35 cellular contexts compared by ENCODE assay signal in genomic region chr9:93801581-93802284, GRCh38.
"Had no signal": no experiment of that assay in that cellular context is flagged by ENCODE, and none has a peak within 500 bp of the region (broad histone marks: within the 10 kb centered on the region; RNA-seq: fewer than 3 reads in every experiment).

No MANE protein-coding gene starts in this region.

- H3K27me3 ChIP-seq: body of pancreas, brain microvascular endothelial cell had no signal

- H3K36me3 Mint-ChIP-seq: activated naive CD8-positive, alpha-beta T cell treated with anti-CD3 and anti-CD28 coated beads for 36 hours had no signal

- ATAC-seq: activated CD8-positive, alpha-beta T cell treated with anti-CD3 and anti-CD28 coated beads for 36 hours; activated naive CD4-positive, alpha-beta T cell treated with anti-CD3 and anti-CD28 coated beads, Interleukin-2, amount 50 U/mL, for 72 hours; activated T-cell treated with anti-CD3 and anti-CD28 coated beads, Interleukin-2, amount 50 U/mL, for 4 hours; activated T-cell treated with anti-CD3 and anti-CD28 coated beads, Interleukin-2, amount 50 U/mL, for 72 hours; activated T-helper 17 cell treated with anti-CD3 and anti-CD28 coated beads, Interleukin-2, amount 50 U/mL, for 72 hours; body of pancreas had no signal

- H3K27ac Mint-ChIP-seq: activated B cell treated with CpG ODN at 0.5 μM for 24 hours; activated CD4-positive, alpha-beta T cell treated with anti-CD3 and anti-CD28 coated beads, Interleukin-2, amount 10 ng/mL, durations not matched to agents 7 days and 5 days; activated CD8-positive, alpha-beta T cell treated with anti-CD3 and anti-CD28 coated beads for 36 hours; activated naive CD4-positive, alpha-beta T cell treated with anti-CD3 and anti-CD28 coated beads for 36 hours; activated naive CD4-positive, alpha-beta T cell treated with anti-CD3 and anti-CD28 coated beads, Interleukin-2, amount 50 U/mL, for 72 hours; activated naive CD8-positive, alpha-beta T cell treated with anti-CD3 and anti-CD28 coated beads for 36 hours; activated T-cell treated with anti-CD3 and anti-CD28 coated beads, Interleukin-2, amount 50 U/mL, for 72 hours; activated T-helper 1 cell treated with anti-CD3 and anti-CD28 coated beads, Interleukin-12 subunit alpha, Interleukin-12 subunit beta, Interleukin-2, Interleukin-4 antibody, amounts not matched to agents 30 ng/mL and 10 ng/mL and 1 ng/mL, durations not matched to agents 14 hours and 24 hours and 36 hours; activated T-helper 17 cell treated with anti-CD3 and anti-CD28 coated beads, Interleukin-2, amount 50 U/mL, for 72 hours; T-helper 1 cell treated with Interleukin-12 subunit alpha and Interleukin-12 subunit beta and Interleukin-4 antibody, amounts not matched to agents 30 μg/mL and 1 μg/mL, for 36 hours; T-helper 2 cell treated with Interferon-gamma antibody and Interleukin-4, amounts not matched to agents 5 μg/mL and 100 μg/mL, for 36 hours had no signal

- H3K4me1 ChIP-seq: adrenal gland, body of pancreas, breast epithelium had no signal

- H3K4me3 Mint-ChIP-seq: activated B cell treated with CpG ODN at 0.5 μM for 24 hours; activated CD4-positive, alpha-beta T cell treated with anti-CD3 and anti-CD28 coated beads, Interleukin-2, amount 10 ng/mL, durations not matched to agents 7 days and 5 days; activated CD8-positive, alpha-beta T cell treated with anti-CD3 and anti-CD28 coated beads for 36 hours; activated naive CD4-positive, alpha-beta T cell treated with anti-CD3 and anti-CD28 coated beads for 36 hours; activated naive CD8-positive, alpha-beta T cell treated with anti-CD3 and anti-CD28 coated beads for 36 hours; activated T-cell treated with anti-CD3 and anti-CD28 coated beads, Interleukin-2, amount 50 U/mL, for 4 hours; activated T-cell treated with anti-CD3 and anti-CD28 coated beads, Interleukin-2, amount 50 U/mL, for 72 hours; activated T-helper 1 cell treated with anti-CD3 and anti-CD28 coated beads, Interleukin-12 subunit alpha, Interleukin-12 subunit beta, Interleukin-2, Interleukin-4 antibody, amounts not matched to agents 30 ng/mL and 10 ng/mL and 1 ng/mL, durations not matched to agents 14 hours and 24 hours and 36 hours; activated T-helper 17 cell treated with anti-CD3 and anti-CD28 coated beads, Interleukin-2, amount 50 U/mL, for 72 hours; T-helper 1 cell treated with Interleukin-12 subunit alpha and Interleukin-12 subunit beta and Interleukin-4 antibody, amounts not matched to agents 30 μg/mL and 1 μg/mL, for 36 hours; T-helper 2 cell treated with Interferon-gamma antibody and Interleukin-4, amounts not matched to agents 5 μg/mL and 100 μg/mL, for 36 hours had no signal

- H3K36me3 ChIP-seq: adrenal gland, brain microvascular endothelial cell, breast epithelium had no signal

- FAIRE-seq: astrocyte, TTC549 had no signal

- H3K27ac ChIP-seq: adrenal gland, body of pancreas, brain microvascular endothelial cell, breast epithelium, VCaP had no signal

- H3K4me3 ChIP-seq: adrenal gland, body of pancreas, breast epithelium had no signal

- H3K9me3 ChIP-seq: adrenal gland, body of pancreas had no signal

- H3K9me3 Mint-ChIP-seq: T-helper 2 cell treated with Interferon-gamma antibody and Interleukin-4, amounts not matched to agents 5 μg/mL and 100 μg/mL, for 36 hours had no signal

- DNase-seq: activated B cell treated with CpG ODN at 0.5 μM for 24 hours; activated CD4-positive, alpha-beta T cell treated with anti-CD3 and anti-CD28 coated beads for 1 hour; activated CD4-positive, alpha-beta T cell treated with anti-CD3 and anti-CD28 coated beads for 4 hours; activated CD4-positive, alpha-beta T cell treated with anti-CD3 and anti-CD28 coated beads, Interleukin-2, amount 10 ng/mL, durations not matched to agents 7 days and 5 days; activated CD4-positive, alpha-beta T cell treated with anti-CD3 and anti-CD28 coated beads, Interleukin-2, amount 50 U/mL, for 48 hours; activated CD8-positive, alpha-beta memory T cell treated with anti-CD3 and anti-CD28 coated beads, Interleukin-2, amount 50 U/mL, for 4 hours; activated CD8-positive, alpha-beta T cell treated with anti-CD3 and anti-CD28 coated beads for 36 hours; activated effector memory CD4-positive, alpha-beta T cell treated with anti-CD3 and anti-CD28 coated beads, Interleukin-2, amount 50 U/mL, for 16 hours; activated gamma-delta T cell treated with Interleukin-2 at 50 U/mL for 16 hours; activated naive CD4-positive, alpha-beta T cell; activated naive CD4-positive, alpha-beta T cell treated with anti-CD3 and anti-CD28 coated beads for 36 hours; activated naive CD4-positive, alpha-beta T cell treated with anti-CD3 and anti-CD28 coated beads, Interleukin-2, amount 50 U/mL, for 16 hours; activated naive CD8-positive, alpha-beta T cell treated with anti-CD3 and anti-CD28 coated beads for 36 hours; activated T-cell treated with anti-CD3 and anti-CD28 coated beads for 4 hours; activated T-cell treated with anti-CD3 and anti-CD28 coated beads, Interleukin-2, amount 50 U/mL, for 1 hour; activated T-cell treated with anti-CD3 and anti-CD28 coated beads, Interleukin-2, amount 50 U/mL, for 4 hours; activated T-cell treated with anti-CD3 and anti-CD28 coated beads, Interleukin-2, amount 50 U/mL, for 72 hours; adrenal gland; amniotic stem cell; body of pancreas; brain microvascular endothelial cell; central memory CD4-positive, alpha-beta T cell; SW 1271; T-helper 1 cell; T-helper 2 cell; T-helper 9 cell had no signal

- H3K4me1 Mint-ChIP-seq: activated B cell treated with CpG ODN at 0.5 μM for 24 hours; activated CD4-positive, alpha-beta T cell treated with anti-CD3 and anti-CD28 coated beads, Interleukin-2, amount 10 ng/mL, durations not matched to agents 7 days and 5 days; activated naive CD8-positive, alpha-beta T cell treated with anti-CD3 and anti-CD28 coated beads for 36 hours; activated T-helper 17 cell treated with anti-CD3 and anti-CD28 coated beads, Interleukin-2, amount 50 U/mL, for 72 hours had no signal
